In genomic region chr5:78335976-78336375, GRCh38 we compare ENCODE assay signal across 1 cellular context.
TF ChIP-seq lines count a peak whose summit lies in the region.

No MANE protein-coding gene starts in this region.

TF ChIP-seq in K562, 482 proteins besides CTCF, POLR2A, EP300 and RAD21:
- TF ChIP-seq ZFP30 (CRISPR knock-in tag; IDR thresholded peaks at IDR 0.05; ENCODE audit: borderline replicate concordance) (no peak), FOXJ2 (tag; IDR thresholded peaks at IDR 0.05) (peak; percentile 87), POLR2H (tag; IDR thresholded peaks at IDR 0.05; ENCODE audit: low read depth) (no peak), ZBTB40 (IDR thresholded peaks at IDR 0.05) (peak; percentile 78), ZBTB40 (CRISPR knock-in tag; IDR thresholded peaks at IDR 0.05) (no peak), RFX1 (IDR thresholded peaks at IDR 0.05) (peak; percentile 28), PYGO2 (tag; IDR thresholded peaks at IDR 0.05) (no peak)
